14 cellular contexts compared by ENCODE assay signal in the genomic region with DNA sequence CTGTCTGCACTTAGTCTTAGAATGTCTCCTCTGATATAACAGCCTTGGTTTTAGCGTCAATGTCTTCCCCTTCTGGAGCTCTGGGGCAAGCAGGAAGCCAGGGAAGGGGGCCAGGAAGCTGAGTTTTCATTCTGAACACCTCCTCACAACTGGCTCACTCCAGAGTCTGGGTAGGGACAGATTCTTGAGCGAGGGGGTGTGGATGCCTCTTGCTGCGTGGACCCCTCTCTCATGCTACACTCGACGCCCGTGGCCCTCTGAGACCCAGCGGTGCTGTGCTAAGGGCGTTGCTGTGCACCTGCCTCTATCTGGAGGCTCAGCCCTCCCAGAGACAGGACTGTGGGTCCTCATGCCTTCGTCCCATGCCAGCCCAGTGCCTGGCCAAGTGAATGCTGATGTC.
DNase-seq lines count a peak whose midpoint lies in the region; TF ChIP-seq lines count a peak whose summit lies in the region.
"Had no signal": no experiment of that assay in that cellular context is flagged by ENCODE, and none has a peak within 500 bp of the region (broad histone marks: within the 10 kb centered on the region; RNA-seq: fewer than 3 reads in every experiment).

No MANE protein-coding gene starts in this region.

- H3K4me1 ChIP-seq in Loucy (ENCODE audit: insufficient read depth, low read length, poor library complexity, severe bottlenecking) (peaks cover 8% of the 10 kb centered on the region), neuronal stem cell (ENCODE audit: control insufficient read depth in 2 of 2, insufficient read depth in 1 of 2, low read depth in 1 of 2, low read length in 2 of 2) (peaks cover 9 to 14% of the 10 kb centered on the region in 2 donors), PC-9 (replicated peaks; ENCODE audit: insufficient read depth) (no peaks in the 10 kb centered on the region)

- CTCF ChIA-PET in PC-9 (lab: Charles Lee), result no interaction called here

- no peak overlapping the region for H3K4me3 ChIP-seq in Loucy (ENCODE audit: low read length, poor library complexity, severe bottlenecking)
- H3K4me3 ChIP-seq in neuronal stem cell (ENCODE audit: low read length in 2 of 2), result no peak overlapping the region
- H3K4me3 ChIP-seq in PC-9, result no peak overlapping the region
- H3K4me3 ChIP-seq: MG63 had no signal

- TF ChIP-seq CTCF in Loucy (conservative IDR thresholded peaks at IDR 0.05; ENCODE audit: low read length), result no peak
- TF ChIP-seq CTCF in PC-9 (conservative IDR thresholded peaks at IDR 0.05), result no peak

- peak overlapping the region; percentile 93 for H3K27ac ChIP-seq in caudate nucleus (ENCODE audit: low read depth, low read length)
- H3K27ac ChIP-seq in neuronal stem cell (replicated peaks; ENCODE audit: low read length), result no peak overlapping the region
- peak overlapping the region; percentile 64 for H3K27ac ChIP-seq in substantia nigra (ENCODE audit: low read depth, low read length, poor library complexity, severe bottlenecking)
- no peak overlapping the region for H3K27ac ChIP-seq in PC-9
- H3K27ac ChIP-seq: KMS-11 had no signal

- H2AFZ ChIP-seq in Loucy (ENCODE audit: low read length), result no peak overlapping the region
- H2AFZ ChIP-seq in neuronal stem cell (ENCODE audit: low read length), result no peak overlapping the region
- no peak overlapping the region for H2AFZ ChIP-seq in PC-9

- H3K4me2 ChIP-seq in Loucy (ENCODE audit: low read depth, low read length, poor library complexity, severe bottlenecking) (no peak overlapping the region), neuronal stem cell (ENCODE audit: insufficient read depth, low read length, poor library complexity, severe bottlenecking) (no peak overlapping the region), PC-9 (no peak overlapping the region)
- H3K4me2 ChIP-seq: KMS-11 had no signal

- H3K4ac ChIP-seq in neuronal stem cell (ENCODE audit: low read length), result no peak overlapping the region

- no peak overlapping the region for H4K91ac ChIP-seq in neuronal stem cell (ENCODE audit: low read depth, low read length, poor library complexity)

- H3K9me3 ChIP-seq in Loucy (ENCODE audit: insufficient read depth, low read depth, low read length) (no peaks in the 10 kb centered on the region), neuronal stem cell (replicated peaks in 1 of 2; ENCODE audit: control insufficient read depth in 2 of 2, insufficient read depth in 1 of 2, low read depth in 1 of 2, low read length in 2 of 2) (no peaks in the 10 kb centered on the region), PC-9 (ENCODE audit: insufficient read depth, low read depth) (no peaks in the 10 kb centered on the region)
- H3K9me3 ChIP-seq: MG63 had no signal

- H3K27me3 ChIP-seq in Loucy (ENCODE audit: insufficient read depth, low read length, poor library complexity, severe bottlenecking) (no peaks in the 10 kb centered on the region), neuronal stem cell (ENCODE audit: control insufficient read depth in 3 of 3, insufficient read depth in 3 of 3, low read depth in 1 of 3, low read length in 3 of 3) (no peaks in the 10 kb centered on the region), PC-9 (ENCODE audit: insufficient read depth, low read depth) (no peaks in the 10 kb centered on the region)
- H3K27me3 ChIP-seq: MG63 had no signal

- H3K14ac ChIP-seq in neuronal stem cell (ENCODE audit: low read length), result no peak overlapping the region

- no peak overlapping the region for H2BK15ac ChIP-seq in neuronal stem cell (ENCODE audit: low read length)

- no TSS peak for BruUV-seq in PC-9 (replicated peaks; lab: Mats Ljungman, UMichigan)

- H3K79me2 ChIP-seq in Loucy (ENCODE audit: insufficient read depth, low read length) (no peaks in the 10 kb centered on the region), PC-9 (ENCODE audit: low read depth) (no peaks in the 10 kb centered on the region)

- POLR2A ChIA-PET in PC-9 (lab: Charles Lee; ENCODE audit: unreplicated experiment), result no interaction called here

- no peak overlapping the region for H4K8ac ChIP-seq in neuronal stem cell (ENCODE audit: low read depth, low read length)

- H2BK12ac ChIP-seq in neuronal stem cell (ENCODE audit: low read length), result no peak overlapping the region

- no peak overlapping the region for H3K23ac ChIP-seq in neuronal stem cell (ENCODE audit: low read depth, low read length, poor library complexity)

- intact Hi-C loops in PC-9 (cut with micrococcal nuclease; ENCODE audit: unreplicated experiment), result no loop called here

- WGBS in neuronal stem cell (ENCODE audit: extremely low coverage in 2 of 2, insufficient read length in 2 of 2, insufficient replicate concordance in 1 of 2), 2 donors, result no CpG with 5 or more reads among the region's 9 CpGs

- no peaks in the 10 kb centered on the region for H3K79me1 ChIP-seq in neuronal stem cell (ENCODE audit: low read depth, low read length)

- peaks cover 8% of the 10 kb centered on the region; the same call in 1 of the 2 replicates for H3K36me3 ChIP-seq in Loucy (ENCODE audit: insufficient read depth, low read length)
- peaks cover 27 to 56% of the 10 kb centered on the region in 2 donors for H3K36me3 ChIP-seq in neuronal stem cell (replicated peaks in 1 of 2; ENCODE audit: control insufficient read depth in 2 of 2, insufficient read depth in 2 of 2, low read length in 2 of 2)
- H3K36me3 ChIP-seq in PC-9 (ENCODE audit: low read depth), result no peaks in the 10 kb centered on the region
- H3K36me3 ChIP-seq: MG63 had no signal

- H2BK120ac ChIP-seq in neuronal stem cell (ENCODE audit: low read depth, low read length), result no peak overlapping the region

- H2BK5ac ChIP-seq in neuronal stem cell (ENCODE audit: low read length), result no peak overlapping the region

- H3K9ac ChIP-seq in Loucy (ENCODE audit: low read depth, low read length, poor library complexity, severe bottlenecking), result peak overlapping the region; percentile 9
- no peak overlapping the region for H3K9ac ChIP-seq in neuronal stem cell (ENCODE audit: low read depth, low read length, poor library complexity)
- H3K9ac ChIP-seq: KMS-11 had no signal

- no peaks in the 10 kb centered on the region for H3K9me2 ChIP-seq in Loucy (replicated peaks; ENCODE audit: low read depth, low read length)
- H3K9me2 ChIP-seq in PC-9 (ENCODE audit: insufficient read depth), result no peaks in the 10 kb centered on the region

- H3F3A ChIP-seq in Loucy (ENCODE audit: low read depth), result no peaks in the 10 kb centered on the region
- no peaks in the 10 kb centered on the region for H3F3A ChIP-seq in PC-9 (ENCODE audit: insufficient read depth, low read depth)

- no peak overlapping the region for H2AK5ac ChIP-seq in neuronal stem cell (ENCODE audit: low read depth, low read length)

- peak overlapping the region; percentile 53 for H3K18ac ChIP-seq in neuronal stem cell (ENCODE audit: low read length)

- DNase-seq in caudate nucleus (lab: John Stamatoyannopoulos, UW), result no peak
- DNase-seq in neuronal stem cell (ENCODE audit: low spot score), result no peak
- no peak for DNase-seq in substantia nigra (lab: John Stamatoyannopoulos, UW)
- DNase-seq in PC-9, result no peak
- no peak for DNase-seq in NCI-H524 (lab: John Stamatoyannopoulos, UW)
- no peak for DNase-seq in NCI-H1436 (lab: John Stamatoyannopoulos, UW)
- DNase-seq: DMS 273 treated with DMSO at 0.1 percent for 48 hours, H7, MG63, NCI-H1105, NCI-H2029, NCI-H510A treated with DMSO at 0.1 percent for 48 hours had no signal

- H4K20me1 ChIP-seq in Loucy (ENCODE audit: insufficient read depth, low read length, poor library complexity, severe bottlenecking) (no peaks in the 10 kb centered on the region), PC-9 (ENCODE audit: insufficient read depth) (no peaks in the 10 kb centered on the region)

Comparison
In these comparisons a context has a peak if more than half of its experiments do, and no peak if none do; other contexts are left out.
1. H3K27ac ChIP-seq: peak in caudate nucleus (single experiment) and substantia nigra (single experiment); none in neuronal stem cell (single experiment) and PC-9 (single experiment).